12 cellular contexts compared by ENCODE assay signal in the genomic region with DNA sequence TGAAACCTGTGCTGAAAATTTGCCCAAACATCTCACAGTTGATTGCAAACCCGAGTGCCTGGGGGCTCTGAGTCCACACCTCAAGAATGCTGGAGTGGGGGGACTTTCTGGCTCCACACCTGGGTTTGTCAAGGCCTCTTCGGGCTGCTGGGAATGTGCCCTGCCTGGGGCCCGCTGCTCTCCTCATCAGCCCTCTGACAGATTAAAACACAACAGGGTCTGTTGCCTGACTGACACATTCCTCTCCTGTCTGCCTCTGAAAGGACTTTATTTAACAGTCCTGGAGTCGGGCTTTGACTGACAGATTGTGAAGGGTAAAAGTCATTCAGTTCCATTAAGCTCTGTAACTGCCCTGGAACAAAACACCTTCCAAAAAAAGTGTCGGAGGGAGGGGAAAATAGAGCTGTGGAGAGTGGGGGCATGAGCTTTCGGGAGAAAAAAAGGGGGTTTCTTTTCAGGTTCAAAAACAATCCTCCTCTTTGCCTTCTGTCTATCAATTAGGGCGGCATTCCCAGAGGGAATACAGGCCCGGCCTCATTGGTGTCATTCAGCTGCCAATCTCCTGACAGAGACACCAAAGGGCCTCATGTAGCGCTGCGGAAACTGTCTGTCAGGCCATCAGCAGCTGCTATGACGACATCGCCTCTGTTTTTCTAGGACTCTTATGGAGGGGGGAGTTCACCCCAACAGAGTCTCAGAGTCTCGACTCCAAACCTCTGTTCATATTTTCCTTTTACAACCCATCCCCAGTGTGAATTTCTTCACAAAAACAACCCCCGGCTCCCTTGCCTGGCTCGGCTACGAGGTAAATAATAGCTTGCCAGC.
DNase-seq lines count a peak whose midpoint lies in the region; ATAC-seq and TF ChIP-seq lines count a peak whose summit lies in the region.
"Had no signal": no experiment of that assay in that cellular context is flagged by ENCODE, and none has a peak within 500 bp of the region (broad histone marks: within the 10 kb centered on the region; RNA-seq: fewer than 3 reads in every experiment).

No MANE protein-coding gene starts in this region.

- H3K27ac ChIP-seq in esophagus squamous epithelium (peak overlapping the region; percentile 31 to 87 (median 70)), upper lobe of right lung (peak overlapping the region; percentile 42), SK-N-SH (ENCODE audit: low read depth in 2 of 2, low read length in 1 of 2) (no peak overlapping the region), right lobe of liver (no peak overlapping the region)
- H3K27ac ChIP-seq: epithelial cell of prostate had no signal

- CTCF ChIA-PET in SK-N-SH (lab: Yijun Ruan, JAX) = interaction anchor here (0.7 to 1.4 kb wide), 3 partner anchors 15 to 32 kb away, joined by 3 to 4 read pairs (median 3); no protein-coding TSS in a partner anchor

- H3K4me1 ChIP-seq in esophagus squamous epithelium = peaks cover 0 to 72% (median 16%) of the 10 kb centered on the region in 3 donors
- H3K4me1 ChIP-seq in upper lobe of right lung = peaks cover 3% of the 10 kb centered on the region
- peaks cover 0 to 2% of the 10 kb centered on the region in 2 experiments; a peak in 1 of 4 replicates for H3K4me1 ChIP-seq in SK-N-SH (ENCODE audit: control insufficient read depth in 1 of 2, insufficient read depth in 2 of 2, low read depth in 1 of 2, low read length in 1 of 2)
- H3K4me1 ChIP-seq in right lobe of liver = no peaks in the 10 kb centered on the region

- H3F3A ChIP-seq in SK-N-SH (replicated peaks; ENCODE audit: insufficient read depth) = no peaks in the 10 kb centered on the region

- no peak overlapping the region for H3K4me3 Mint-ChIP-seq in nephron progenitor cell
- no peak overlapping the region for H3K4me3 Mint-ChIP-seq in activated CD4-positive, alpha-beta T cell treated with anti-CD3 and anti-CD28 coated beads, Interleukin-2, amount 10 ng/mL, durations not matched to agents 24 days and 14 days

- no peaks in the 10 kb centered on the region for H3K27me3 Mint-ChIP-seq in nephron progenitor cell (ENCODE audit: low read depth, poor library complexity)
- peaks cover 9% of the 10 kb centered on the region for H3K27me3 Mint-ChIP-seq in activated CD4-positive, alpha-beta T cell treated with anti-CD3 and anti-CD28 coated beads, Interleukin-2, amount 10 ng/mL, durations not matched to agents 24 days and 14 days

- H3K9ac ChIP-seq in SK-N-SH = no peak overlapping the region

- H3K36me3 ChIP-seq in esophagus squamous epithelium (no peaks in the 10 kb centered on the region), upper lobe of right lung (no peaks in the 10 kb centered on the region), SK-N-SH (replicated peaks in 1 of 2; ENCODE audit: control insufficient read depth in 1 of 2, insufficient read depth in 2 of 2, low read length in 1 of 2) (no peaks in the 10 kb centered on the region), right lobe of liver (no peaks in the 10 kb centered on the region)

- peak overlapping the region; percentile 99 for H3K27ac Mint-ChIP-seq in nephron progenitor cell
- H3K27ac Mint-ChIP-seq in activated CD4-positive, alpha-beta T cell treated with anti-CD3 and anti-CD28 coated beads, Interleukin-2, amount 10 ng/mL, durations not matched to agents 24 days and 14 days = no peak overlapping the region

- no peak for ATAC-seq in upper lobe of right lung
- ATAC-seq in right lobe of liver = no peak
- ATAC-seq: HepG2 had no signal

- POLR2A ChIA-PET in SK-N-SH (lab: Yijun Ruan, JAX) = no interaction called here

- H3K4me3 ChIP-seq in esophagus squamous epithelium (no peak overlapping the region), upper lobe of right lung (no peak overlapping the region), SK-N-SH (ENCODE audit: low read depth in 2 of 2, low read length in 1 of 2) (no peak overlapping the region), right lobe of liver (no peak overlapping the region)

- H3K27me3 ChIP-seq in esophagus squamous epithelium (peaks cover 0 to 15% (median 0%) of the 10 kb centered on the region in 4 donors), upper lobe of right lung (no peaks in the 10 kb centered on the region), SK-N-SH (ENCODE audit: insufficient read depth) (no peaks in the 10 kb centered on the region), right lobe of liver (no peaks in the 10 kb centered on the region)

- no peak for TF ChIP-seq EP300 in SK-N-SH (IDR thresholded peaks at IDR 0.05; ENCODE audit: borderline replicate concordance in 1 of 2, low read depth in 1 of 2, low read length in 1 of 2)

- no peak overlapping the region for H3K4me2 ChIP-seq in SK-N-SH

- H3K9me3 ChIP-seq in esophagus squamous epithelium (no peaks in the 10 kb centered on the region), upper lobe of right lung (no peaks in the 10 kb centered on the region), SK-N-SH (no peaks in the 10 kb centered on the region), right lobe of liver (no peaks in the 10 kb centered on the region)

- intact Hi-C loops in esophagus squamous epithelium (cut with DNase I) = no loop called here
- intact Hi-C loops in upper lobe of right lung (cut with DNase I) = no loop called here
- intact Hi-C loops in activated CD4-positive, alpha-beta T cell treated with anti-CD3 and anti-CD28 coated beads, Interleukin-2, amount 10 ng/mL, durations not matched to agents 24 days and 14 days (cut with micrococcal nuclease) = no loop called here
- intact Hi-C loops in right lobe of liver (cut with DNase I) = no loop called here

- no peaks in the 10 kb centered on the region for H3K36me3 Mint-ChIP-seq in nephron progenitor cell (ENCODE audit: low read depth)
- H3K36me3 Mint-ChIP-seq in activated CD4-positive, alpha-beta T cell treated with anti-CD3 and anti-CD28 coated beads, Interleukin-2, amount 10 ng/mL, durations not matched to agents 24 days and 14 days (ENCODE audit: low read depth) = no peaks in the 10 kb centered on the region

- H3K79me2 ChIP-seq in SK-N-SH (ENCODE audit: insufficient read depth) = no peaks in the 10 kb centered on the region

- no peaks in the 10 kb centered on the region for H4K20me1 ChIP-seq in SK-N-SH (ENCODE audit: insufficient read depth)

- TF ChIP-seq CTCF in esophagus squamous epithelium (IDR thresholded peaks at IDR 0.05) (no peak), nephron progenitor cell (IDR thresholded peaks at IDR 0.05) (no peak), upper lobe of right lung (IDR thresholded peaks at IDR 0.05) (no peak), SK-N-SH (IDR thresholded peaks at IDR 0.05) (no peak), right lobe of liver (IDR thresholded peaks at IDR 0.05) (no peak)

- TF ChIP-seq RAD21 in SK-N-SH (IDR thresholded peaks at IDR 0.05; ENCODE audit: low read length) = no peak

- no peak for TF ChIP-seq POLR2A in esophagus squamous epithelium (IDR thresholded peaks at IDR 0.05)
- TF ChIP-seq POLR2A in right lobe of liver (IDR thresholded peaks at IDR 0.05) = no peak

- no peaks in the 10 kb centered on the region for H3K9me2 ChIP-seq in SK-N-SH

- no peak overlapping the region for H2AFZ ChIP-seq in SK-N-SH (ENCODE audit: low read depth)

- H3K4me1 Mint-ChIP-seq in nephron progenitor cell = peaks cover 61% of the 10 kb centered on the region
- no peaks in the 10 kb centered on the region for H3K4me1 Mint-ChIP-seq in activated CD4-positive, alpha-beta T cell treated with anti-CD3 and anti-CD28 coated beads, Interleukin-2, amount 10 ng/mL, durations not matched to agents 24 days and 14 days

- DNase-seq in DMS53 (lab: John Stamatoyannopoulos, UW) (peak; percentile 13), DMS53 treated with DMSO at 0.1 percent for 48 hours (lab: John Stamatoyannopoulos, UW; ENCODE audit: unreplicated experiment) (no peak), esophagus squamous epithelium (lab: John Stamatoyannopoulos, UW) (no peak), nephron progenitor cell (no peak), upper lobe of right lung (no peak), SK-N-SH (no peak), right lobe of liver (no peak)
- no peak for DNase-seq in activated CD4-positive, alpha-beta T cell treated with anti-CD3 and anti-CD28 coated beads, Interleukin-2, amount 10 ng/mL, durations not matched to agents 24 days and 14 days
- DNase-seq: 8988T, NCI-H2081 had no signal

- 71 to 74% methylated on average over 11 to 15 of the region's 16 CpGs for WGBS in esophagus squamous epithelium, 2 donors
- WGBS in SK-N-SH (ENCODE audit: low lambda C conversion rate) = 40% methylated on average over 16 of the region's 16 CpGs
- 70% methylated on average over 13 of the region's 16 CpGs for WGBS in right lobe of liver (ENCODE audit: insufficient coverage, low coverage, low lambda C conversion rate, missing lambda C conversion rate)

- H3K9me3 Mint-ChIP-seq in nephron progenitor cell = no peaks in the 10 kb centered on the region
- H3K9me3 Mint-ChIP-seq in activated CD4-positive, alpha-beta T cell treated with anti-CD3 and anti-CD28 coated beads, Interleukin-2, amount 10 ng/mL, durations not matched to agents 24 days and 14 days = no peaks in the 10 kb centered on the region

TF ChIP-seq in SK-N-SH, 30 proteins besides CTCF, POLR2A, EP300 and RAD21 (continues in another document):
- TF ChIP-seq REST (IDR thresholded peaks at IDR 0.05; ENCODE audit: low read depth, low read length) (no peak), FOXM1 (IDR thresholded peaks at IDR 0.05; ENCODE audit: low read depth) (no peak)

Comparison
In these comparisons a context has a peak if more than half of its experiments do, and no peak if none do; other contexts are left out.
1. H3K27ac ChIP-seq: peak in esophagus squamous epithelium (4 of 4) and upper lobe of right lung (single experiment); none in SK-N-SH (0 of 2) and right lobe of liver (0 of 3).